In genomic region chr2:113333735-113334134, GRCh38 we compare ENCODE assay signal across 1 cellular context. TPM values are rescaled to one million over a fixed set of nuclear protein-coding genes. Genes with fewer than 3 reads are reported as not detected.
"Had no signal": no experiment of that assay in that cellular context is flagged by ENCODE, and none has a peak within 500 bp of the region (broad histone marks: within the 10 kb centered on the region; RNA-seq: fewer than 3 reads in every experiment).

No MANE protein-coding gene starts in this region.

RNA-seq across cellular contexts. Expression of gene PAX8, which starts 55.0 kb away (rescaled TPM):
- total RNA-seq: hepatocyte had no signal
